Comparison of ENCODE assay signal across 14 cellular contexts in genomic region chr11:112364962-112365481, GRCh38.
DNase-seq lines count a peak whose midpoint lies in the region; ATAC-seq, FAIRE-seq and TF ChIP-seq lines count a peak whose summit lies in the region.
"Had no signal": no experiment of that assay in that cellular context is flagged by ENCODE, and none has a peak within 500 bp of the region (broad histone marks: within the 10 kb centered on the region; RNA-seq: fewer than 3 reads in every experiment).

No MANE protein-coding gene starts in this region.

- DNase-seq in MCF 10A (ENCODE audit: unreplicated experiment) (peak; percentile 69), breast epithelium (ENCODE audit: low spot score in 2 of 2) (no peak), astrocyte (ENCODE audit: low read depth) (peak; percentile 82), hepatic stellate cell (ENCODE audit: low spot score) (peak; percentile 59), SW 1271 (lab: John Stamatoyannopoulos, UW) (no peak)
- no peak for DNase-seq in activated CD4-positive, alpha-beta T cell treated with anti-CD3 and anti-CD28 coated beads, Interleukin-2, amount 50 U/mL, for 48 hours
- DNase-seq in stimulated activated naive CD4-positive, alpha-beta T cell treated with Interleukin-2 at 50 U/mL for 16 hours (lab: John Stamatoyannopoulos, UW): no peak
- DNase-seq: activated T-cell treated with anti-CD3 and anti-CD28 coated beads, Interleukin-2, amount 50 U/mL, for 24 hours; cerebellar nuclear complex; hippocampal formation; NCI-H1105 treated with DMSO at 0.1 percent for 48 hours had no signal

- no peak overlapping the region for H3K9ac ChIP-seq in astrocyte (ENCODE audit: low read length)

- H3K4me2 ChIP-seq in astrocyte (ENCODE audit: low read length): peak overlapping the region; percentile 33

- H3K4me3 Mint-ChIP-seq in MCF 10A (ENCODE audit: unreplicated experiment) (no peak overlapping the region), astrocyte (ENCODE audit: unreplicated experiment) (no peak overlapping the region)
- H3K4me3 Mint-ChIP-seq: activated T-cell treated with anti-CD3 and anti-CD28 coated beads, Interleukin-2, amount 50 U/mL, for 24 hours had no signal

- TF ChIP-seq CTCF in MCF 10A (IDR thresholded peaks at IDR 0.05; ENCODE audit: unreplicated experiment) (no peak), breast epithelium (IDR thresholded peaks at IDR 0.05) (no peak), astrocyte (IDR thresholded peaks at IDR 0.05; ENCODE audit: insufficient read depth, low read depth, low read length) (no peak)

- TF ChIP-seq POLR2A in breast epithelium (IDR thresholded peaks at IDR 0.05): no peak

- CTCF ChIA-PET in MCF 10A (lab: Yijun Ruan, JAX): interaction anchor here (0.6 to 1.2 kb wide), 4 partner anchors 51 to 430 kb away, joined by 3 to 4 read pairs (median 3); no protein-coding TSS in a partner anchor

- H3K27me3 ChIP-seq in breast epithelium (no peaks in the 10 kb centered on the region), astrocyte (ENCODE audit: insufficient read depth, low read length) (no peaks in the 10 kb centered on the region)

- H3K4me1 ChIP-seq in breast epithelium (no peaks in the 10 kb centered on the region), astrocyte (ENCODE audit: insufficient read depth, low read length) (peaks cover 9% of the 10 kb centered on the region)

- H3K9me3 Mint-ChIP-seq in MCF 10A (ENCODE audit: unreplicated experiment) (no peaks in the 10 kb centered on the region), astrocyte (ENCODE audit: unreplicated experiment) (no peaks in the 10 kb centered on the region)
- H3K9me3 Mint-ChIP-seq: activated T-cell treated with anti-CD3 and anti-CD28 coated beads, Interleukin-2, amount 50 U/mL, for 24 hours had no signal

- H3K27me3 Mint-ChIP-seq in MCF 10A (ENCODE audit: insufficient read depth, unreplicated experiment) (no peaks in the 10 kb centered on the region), astrocyte (ENCODE audit: low read depth, unreplicated experiment) (peaks cover 20% of the 10 kb centered on the region)
- H3K27me3 Mint-ChIP-seq: activated T-cell treated with anti-CD3 and anti-CD28 coated beads, Interleukin-2, amount 50 U/mL, for 24 hours had no signal

- POLR2A ChIA-PET in MCF 10A (lab: Yijun Ruan, JAX): interaction anchor here (1.1 to 1.8 kb wide), 5 partner anchors 22 to 137 kb away, joined by 3 to 12 read pairs (median 4); no protein-coding TSS in a partner anchor

- H3K9me3 ChIP-seq in breast epithelium (no peaks in the 10 kb centered on the region), astrocyte (ENCODE audit: insufficient read depth, low read depth, low read length) (no peaks in the 10 kb centered on the region)

- H3K27ac ChIP-seq in breast epithelium: peak overlapping the region in 1 of 2 donors; percentile 25
- no peak overlapping the region for H3K27ac ChIP-seq in astrocyte (ENCODE audit: low read depth, low read length)
- H3K27ac ChIP-seq: 22Rv1 had no signal

- no peaks in the 10 kb centered on the region for H3K79me2 ChIP-seq in astrocyte (ENCODE audit: insufficient read depth, low read length)

- H2AFZ ChIP-seq in astrocyte (ENCODE audit: low read depth, low read length): peak overlapping the region; percentile 14

- no TSS peak for BruUV-seq in MCF 10A (replicated peaks; lab: Mats Ljungman, UMichigan)

- H3K36me3 Mint-ChIP-seq in MCF 10A (ENCODE audit: insufficient read depth, unreplicated experiment): no peaks in the 10 kb centered on the region
- no peaks in the 10 kb centered on the region for H3K36me3 Mint-ChIP-seq in astrocyte (ENCODE audit: low read depth, unreplicated experiment)

- intact Hi-C loops in MCF 10A (cut with micrococcal nuclease): loop anchor here (5.0 kb wide), 1 partner anchor 73 kb away; no protein-coding TSS in a partner anchor
- intact Hi-C loops in breast epithelium (cut with DNase I; ENCODE audit: low total_unique reads): no loop called here

- FAIRE-seq in astrocyte (lab: Jason Lieb, UNC): no peak
- FAIRE-seq: TTC549 had no signal

- no peak overlapping the region for H3K27ac Mint-ChIP-seq in MCF 10A (ENCODE audit: low read depth, unreplicated experiment)
- H3K27ac Mint-ChIP-seq in astrocyte (ENCODE audit: unreplicated experiment): no peak overlapping the region
- H3K27ac Mint-ChIP-seq: activated T-cell treated with anti-CD3 and anti-CD28 coated beads, Interleukin-2, amount 50 U/mL, for 24 hours had no signal

- H3K4me3 ChIP-seq in breast epithelium: no peak overlapping the region
- H3K4me3 ChIP-seq in astrocyte (ENCODE audit: insufficient read depth, low read depth, low read length): no peak overlapping the region

- no peaks in the 10 kb centered on the region for H3K36me3 ChIP-seq in breast epithelium
- no peaks in the 10 kb centered on the region for H3K36me3 ChIP-seq in astrocyte (ENCODE audit: insufficient read depth, low read length)

- ATAC-seq in GM21717 (IDR thresholded peaks at IDR 0.05; ENCODE audit: unreplicated experiment): no peak

- H3K4me1 Mint-ChIP-seq in MCF 10A (ENCODE audit: insufficient read depth, unreplicated experiment) (peaks cover 14% of the 10 kb centered on the region), astrocyte (ENCODE audit: low read depth, unreplicated experiment) (no peaks in the 10 kb centered on the region)

- H4K20me1 ChIP-seq in astrocyte (ENCODE audit: insufficient read depth, low read length): no peaks in the 10 kb centered on the region

Comparison
In these comparisons a context has a peak if more than half of its experiments do, and no peak if none do; other contexts are left out.
1. DNase-seq: peak in MCF 10A (single experiment), astrocyte (single experiment) and hepatic stellate cell (single experiment); none in breast epithelium (0 of 2), activated CD4-positive, alpha-beta T cell treated with anti-CD3 and anti-CD28 coated beads, Interleukin-2, amount 50 U/mL, for 48 hours (0 of 2), stimulated activated naive CD4-positive, alpha-beta T cell treated with Interleukin-2 at 50 U/mL for 16 hours (single experiment) and SW 1271 (0 of 2).